Comparison of ENCODE assay signal across 8 cellular contexts in genomic region chr17:36463916-36464764, GRCh38. TPM values are rescaled to one million over a fixed set of nuclear protein-coding genes. Genes with fewer than 3 reads are reported as not detected.
DNase-seq lines count a peak whose midpoint lies in the region; ATAC-seq and TF ChIP-seq lines count a peak whose summit lies in the region.

No MANE protein-coding gene starts in this region.

- H3K27ac Mint-ChIP-seq in stimulated activated naive CD8-positive, alpha-beta T cell treated with anti-CD3 and anti-CD28 coated beads, Interleukin-15, amount 100 ng/mL, for 72 hours = no peak overlapping the region

- H3K23ac ChIP-seq in mesendoderm (ENCODE audit: low read length) = no peak overlapping the region

- H3K4me1 ChIP-seq in mesendoderm (ENCODE audit: control insufficient read depth, low read depth, low read length) = no peaks in the 10 kb centered on the region

- no peaks in the 10 kb centered on the region for H3K9me3 Mint-ChIP-seq in stimulated activated naive CD8-positive, alpha-beta T cell treated with anti-CD3 and anti-CD28 coated beads, Interleukin-15, amount 100 ng/mL, for 72 hours

- no peaks in the 10 kb centered on the region for H3K27me3 ChIP-seq in mesendoderm (ENCODE audit: insufficient read depth, low read length, poor library complexity)

- H2AK5ac ChIP-seq in mesendoderm (ENCODE audit: low read length) = no peak overlapping the region

- no peak overlapping the region for H4K5ac ChIP-seq in mesendoderm (ENCODE audit: low read length)

- H3K27ac ChIP-seq in mesendoderm (ENCODE audit: low read depth, low read length) = no peak overlapping the region

- H2BK120ac ChIP-seq in mesendoderm (ENCODE audit: low read depth, low read length) = no peak overlapping the region

- ATAC-seq in stimulated activated naive CD8-positive, alpha-beta T cell treated with anti-CD3 and anti-CD28 coated beads, Interleukin-15, amount 100 ng/mL, for 72 hours = peak; percentile 96
- ATAC-seq in GM18502 (IDR thresholded peaks at IDR 0.05; ENCODE audit: poor library complexity, unreplicated experiment) = no peak

- H3K4me2 ChIP-seq in mesendoderm (ENCODE audit: low read length) = no peak overlapping the region

- no peaks in the 10 kb centered on the region for H3K4me1 Mint-ChIP-seq in stimulated activated naive CD8-positive, alpha-beta T cell treated with anti-CD3 and anti-CD28 coated beads, Interleukin-15, amount 100 ng/mL, for 72 hours

- no peak overlapping the region for H3K4me3 ChIP-seq in HFF-Myc (replicated peaks; ENCODE audit: low read depth, low read length)
- no peak overlapping the region for H3K4me3 ChIP-seq in mesendoderm (ENCODE audit: low read length)

- no peak overlapping the region for H3K9ac ChIP-seq in mesendoderm (ENCODE audit: low read length)

- TF ChIP-seq CTCF in HFF-Myc (IDR thresholded peaks at IDR 0.05; ENCODE audit: low read depth, low read length, missing control alignments) = no peak

- no CpG with 5 or more reads among the region's 54 CpGs for WGBS in mesendoderm (ENCODE audit: extremely low coverage, insufficient coverage, low lambda C conversion rate)

- DNase-seq in AG08395 (ENCODE audit: low spot score) (peak; percentile 95), HFF-Myc (ENCODE audit: extremely low read depth, low read depth) (peak; percentile 29), T-helper 9 cell (peak; percentile 11), dermis blood vessel endothelial cell (peak; percentile 67), mesendoderm (peak; percentile 97), NCI-H187 (lab: John Stamatoyannopoulos, UW) (no peak)
- peak; percentile 44 to 62 for DNase-seq in stimulated activated naive CD8-positive, alpha-beta T cell treated with anti-CD3 and anti-CD28 coated beads, Interleukin-15, amount 100 ng/mL, for 72 hours

- no peak overlapping the region for H4K8ac ChIP-seq in mesendoderm (ENCODE audit: low read depth, low read length)

- no peak overlapping the region for H3K18ac ChIP-seq in mesendoderm (ENCODE audit: low read length)

- H3K36me3 ChIP-seq in mesendoderm (ENCODE audit: control insufficient read depth, insufficient read depth, low read length) = no peaks in the 10 kb centered on the region

- no peak overlapping the region for H3K4me3 Mint-ChIP-seq in stimulated activated naive CD8-positive, alpha-beta T cell treated with anti-CD3 and anti-CD28 coated beads, Interleukin-15, amount 100 ng/mL, for 72 hours

- H2BK5ac ChIP-seq in mesendoderm (ENCODE audit: low read length) = no peak overlapping the region

- H3K79me2 ChIP-seq in mesendoderm (ENCODE audit: control insufficient read depth, insufficient read depth, low read length) = no peaks in the 10 kb centered on the region

- no peaks in the 10 kb centered on the region for H3K79me1 ChIP-seq in mesendoderm (ENCODE audit: low read length)

- no peak overlapping the region for H3K56ac ChIP-seq in mesendoderm (ENCODE audit: low read length)

- peaks cover 78% of the 10 kb centered on the region for H3K27me3 Mint-ChIP-seq in stimulated activated naive CD8-positive, alpha-beta T cell treated with anti-CD3 and anti-CD28 coated beads, Interleukin-15, amount 100 ng/mL, for 72 hours

- no peak overlapping the region for H3K4ac ChIP-seq in mesendoderm (ENCODE audit: low read depth, low read length)

- no peak overlapping the region for H2BK15ac ChIP-seq in mesendoderm (replicated peaks; ENCODE audit: low read depth)

RNA-seq across cellular contexts. Expression of gene ZNHIT3, which starts 22.3 kb away (rescaled TPM):
- total RNA-seq in dermis blood vessel endothelial cell = 20.8 and 32.5 TPM in 2 replicates
- 71.6 TPM for polyA plus RNA-seq in mesendoderm (2013, experiment 1 of 2)
- polyA plus RNA-seq in mesendoderm (2013, experiment 2 of 2) = 69.6 TPM

Comparison
In these comparisons a context has a peak if more than half of its experiments do, and no peak if none do; other contexts are left out.
1. DNase-seq: peak in AG08395 (single experiment), HFF-Myc (single experiment), T-helper 9 cell (single experiment), dermis blood vessel endothelial cell (single experiment), mesendoderm (single experiment) and stimulated activated naive CD8-positive, alpha-beta T cell treated with anti-CD3 and anti-CD28 coated beads, Interleukin-15, amount 100 ng/mL, for 72 hours (2 of 2); none in NCI-H187 (0 of 2).